8 cellular contexts compared by ENCODE assay signal in the genomic region with DNA sequence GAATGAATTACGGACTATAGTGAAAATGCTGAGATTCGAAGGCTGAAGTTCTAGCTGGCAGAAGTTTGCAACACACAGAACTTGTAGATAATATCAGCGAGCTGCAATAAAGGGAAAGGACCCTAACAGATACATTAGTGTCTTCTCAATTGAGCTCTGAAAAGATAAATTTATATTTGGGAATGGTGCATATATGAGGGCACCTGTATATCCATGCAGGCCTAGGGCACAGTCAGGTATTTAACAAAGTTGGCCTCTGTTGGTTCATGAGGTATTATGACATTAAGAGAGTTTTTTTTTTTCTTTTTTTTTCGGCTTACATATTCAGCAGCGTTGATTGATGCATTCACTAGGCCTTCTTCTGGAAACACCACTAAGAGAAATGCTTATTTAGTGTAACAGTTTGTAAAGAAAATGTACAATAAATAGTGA. TPM values are rescaled to one million over a fixed set of nuclear protein-coding genes. Genes with fewer than 3 reads are reported as not detected.
DNase-seq lines count a peak whose midpoint lies in the region; ATAC-seq and TF ChIP-seq lines count a peak whose summit lies in the region.

No MANE protein-coding gene starts in this region.

- DNase-seq in cardiac muscle cell (ENCODE audit: low read depth in 1 of 2, low spot score in 1 of 2) (no peak), Right ventricle myocardium inferior (ENCODE audit: missing footprints) (no peak), mammary epithelial cell (no peak), mesothelial cell of epicardium (ENCODE audit: low spot score in 2 of 2, unreplicated experiment in 2 of 2) (no peak), upper lobe of right lung (no peak), NCI-H774 (lab: John Stamatoyannopoulos, UW) (no peak), NCI-H524 (lab: John Stamatoyannopoulos, UW) (no peak)
- no peak for DNase-seq in stimulated activated CD8-positive, alpha-beta memory T cell treated with anti-CD3 and anti-CD28 coated beads, Interleukin-4, amount 100 ng/mL, for 48 hours

- 67% methylated on average over 5 of the region's 5 CpGs for WGBS in mammary epithelial cell (ENCODE audit: low coverage, missing lambda C conversion rate)

- H3K27me3 ChIP-seq in cardiac muscle cell (peaks cover 31% of the 10 kb centered on the region), mammary epithelial cell (ENCODE audit: insufficient read depth, low read length) (no peaks in the 10 kb centered on the region), upper lobe of right lung (no peaks in the 10 kb centered on the region)

- H3K79me2 ChIP-seq in mammary epithelial cell (ENCODE audit: insufficient read depth, low read length): peaks cover 61% of the 10 kb centered on the region

- H3K4me2 ChIP-seq in mammary epithelial cell (ENCODE audit: insufficient read depth, low read depth, low read length): peak overlapping the region; percentile 79

- peak overlapping the region; percentile 90 for H3K4me3 Mint-ChIP-seq in mesothelial cell of epicardium

- in situ Hi-C loops in mammary epithelial cell (cut with MboI; ENCODE audit: low sequenced_read_pairs in 2 of 2): loop anchor here in 1 of 2 donors (10.0 kb wide), 1 partner anchor 250 kb away; no protein-coding TSS in a partner anchor

- H3K9ac ChIP-seq in mammary epithelial cell (ENCODE audit: insufficient read depth, low read length): peak overlapping the region; percentile 83

- BruUV-seq in mammary epithelial cell (replicated peaks; lab: Mats Ljungman, UMichigan): no TSS peak

- ATAC-seq in Right ventricle myocardium inferior (no peak), upper lobe of right lung (no peak)

- TF ChIP-seq CTCF in cardiac muscle cell (IDR thresholded peaks at IDR 0.05; ENCODE audit: low read depth, low read length): no peak
- TF ChIP-seq CTCF in mammary epithelial cell (conservative IDR thresholded peaks at IDR 0.05 in 1 of 2, IDR thresholded peaks at IDR 0.05 in 1 of 2; ENCODE audit: extremely low read depth in 1 of 2, insufficient read depth in 1 of 2, low read depth in 1 of 2, low read length in 2 of 2): no peak
- TF ChIP-seq CTCF in mesothelial cell of epicardium (IDR thresholded peaks at IDR 0.05; ENCODE audit: unreplicated experiment): no peak
- TF ChIP-seq CTCF in upper lobe of right lung (IDR thresholded peaks at IDR 0.05): no peak

- H3K27ac ChIP-seq in cardiac muscle cell (no peak overlapping the region), mammary epithelial cell (ENCODE audit: insufficient read depth, low read depth, low read length) (peak overlapping the region; percentile 75), upper lobe of right lung (peak overlapping the region; percentile 94)

- dilution Hi-C loops in mammary epithelial cell (cut with HindIII; ENCODE audit: low sequenced_read_pairs): no loop called here

- H3K4me1 Mint-ChIP-seq in mesothelial cell of epicardium: peaks cover 66% of the 10 kb centered on the region

- H3K4me3 ChIP-seq in cardiac muscle cell: peak overlapping the region; percentile 95
- H3K4me3 ChIP-seq in mammary epithelial cell (replicated peaks in 1 of 3; ENCODE audit: insufficient read depth in 1 of 3, low read depth in 2 of 3, low read length in 3 of 3): peak overlapping the region; percentile 83 to 91 (median 85)
- H3K4me3 ChIP-seq in upper lobe of right lung: peak overlapping the region; percentile 85

- H2AFZ ChIP-seq in mammary epithelial cell (ENCODE audit: low read depth, low read length): no peak overlapping the region

- CTCF ChIA-PET in mammary epithelial cell (lab: Charles Lee; ENCODE audit: low non-redundant PET): no interaction called here

- peaks cover 34% of the 10 kb centered on the region for H3K4me1 ChIP-seq in cardiac muscle cell (ENCODE audit: low read depth)
- peaks cover 32% of the 10 kb centered on the region for H3K4me1 ChIP-seq in mammary epithelial cell (ENCODE audit: insufficient read depth, low read length)
- H3K4me1 ChIP-seq in upper lobe of right lung: peaks cover 33% of the 10 kb centered on the region

- peaks cover 14% of the 10 kb centered on the region for H3K36me3 Mint-ChIP-seq in mesothelial cell of epicardium

- peak overlapping the region; percentile 97 for H3K27ac Mint-ChIP-seq in mesothelial cell of epicardium

- no peaks in the 10 kb centered on the region for H4K20me1 ChIP-seq in mammary epithelial cell (ENCODE audit: insufficient read depth, low read length)

- H3K27me3 Mint-ChIP-seq in mesothelial cell of epicardium (ENCODE audit: low read depth): no peaks in the 10 kb centered on the region

- H3K9me3 Mint-ChIP-seq in mesothelial cell of epicardium: no peaks in the 10 kb centered on the region

- H3K9me3 ChIP-seq in cardiac muscle cell (ENCODE audit: low read depth) (no peaks in the 10 kb centered on the region), mammary epithelial cell (replicated peaks; ENCODE audit: insufficient read depth, low read length) (no peaks in the 10 kb centered on the region), upper lobe of right lung (no peaks in the 10 kb centered on the region)

- intact Hi-C loops in Right ventricle myocardium inferior (cut with DNase I): loop anchor here (5.0 kb wide), 2 partner anchors 168 to 233 kb away; no protein-coding TSS in a partner anchor
- intact Hi-C loops in mammary epithelial cell (cut with micrococcal nuclease): no loop called here
- intact Hi-C loops in upper lobe of right lung (cut with DNase I): no loop called here

- peaks cover 5% of the 10 kb centered on the region for H3K36me3 ChIP-seq in cardiac muscle cell
- peaks cover 7% of the 10 kb centered on the region for H3K36me3 ChIP-seq in mammary epithelial cell (ENCODE audit: insufficient read depth, low read length)
- peaks cover 12% of the 10 kb centered on the region for H3K36me3 ChIP-seq in upper lobe of right lung

RNA-seq across cellular contexts. Expression of a gene that starts 2.2 kb away (rescaled TPM):
- total RNA-seq in cardiac muscle cell: 12.0 and 14.9 TPM in 2 replicates
- polyA plus RNA-seq in cardiac muscle cell: 10.1 and 18.3 TPM in 2 replicates
- total RNA-seq in Right ventricle myocardium inferior: 97.6 TPM
- total RNA-seq in mammary epithelial cell: 10 to 100 TPM in 1 of 2 donors, 1 to 10 TPM in 1; 8.7 to 33.2 TPM
- 27.8 TPM for polyA plus RNA-seq in mammary epithelial cell
- 49.5 TPM for polyA minus RNA-seq in mammary epithelial cell
- 152 to 163 TPM (median 162 TPM) in 3 replicates for total RNA-seq in mesothelial cell of epicardium
- total RNA-seq in upper lobe of right lung: 66.6 TPM
